8 cellular contexts compared by ENCODE assay signal in the genomic region with DNA sequence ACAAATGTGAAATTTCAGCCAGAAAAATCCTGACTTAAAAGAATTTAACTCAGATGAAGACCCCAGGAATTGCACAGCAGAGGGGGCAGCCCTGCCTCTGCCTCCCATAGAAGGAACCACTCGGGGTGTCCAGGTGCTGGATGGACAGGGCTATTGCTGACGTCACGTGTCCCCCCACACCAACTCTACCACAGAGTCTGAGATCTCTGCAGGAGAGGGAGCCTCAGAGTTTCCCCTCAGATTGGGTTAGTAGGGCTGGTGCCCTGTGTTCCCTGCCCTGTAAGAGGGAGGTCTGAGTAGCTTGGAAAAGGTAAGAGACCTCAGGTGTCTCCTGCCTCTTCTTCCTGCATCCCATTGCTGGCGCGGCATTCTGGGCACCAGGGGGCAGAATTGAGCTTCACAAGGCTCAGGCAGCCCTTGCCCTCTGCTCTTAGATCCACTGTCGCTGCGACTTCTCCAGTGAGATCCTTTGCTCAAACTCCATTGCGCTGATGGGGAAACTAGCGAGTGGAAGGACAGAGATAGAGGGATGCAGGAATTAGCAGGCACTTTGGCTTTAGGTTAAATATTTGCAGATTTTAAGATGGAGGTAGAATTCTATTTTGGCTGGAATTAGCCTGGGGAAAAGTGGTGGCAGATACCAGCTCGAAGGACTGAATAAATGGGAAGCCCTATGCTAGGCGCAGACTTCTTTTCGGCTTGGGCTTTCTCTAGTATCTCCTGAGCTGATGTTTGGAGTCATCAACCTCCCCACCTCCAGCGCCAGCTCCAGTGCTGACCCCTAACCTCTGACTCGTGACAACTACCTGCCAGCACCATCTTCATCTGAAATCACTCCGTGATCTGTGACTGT. TPM values are rescaled to one million over a fixed set of nuclear protein-coding genes. Genes with fewer than 3 reads are reported as not detected.
DNase-seq lines count a peak whose midpoint lies in the region; ATAC-seq and TF ChIP-seq lines count a peak whose summit lies in the region.

No MANE protein-coding gene starts in this region.

- DNase-seq in HFF-Myc (ENCODE audit: extremely low read depth, low read depth) (peak; percentile 12), NCI-H526 treated with DMSO at 0.1 percent for 48 hours (lab: John Stamatoyannopoulos, UW) (peak; percentile 46), ecto neural progenitor cell (ENCODE audit: low spot score) (peak; percentile 90), lower lobe of right lung (peak; percentile 85)
- DNase-seq in activated CD4-positive, alpha-beta memory T cell treated with anti-CD3 and anti-CD28 coated beads, Interleukin-2, amount 10 ng/mL, durations not matched to agents 7 days and 5 days, result peak; percentile 81
- peak; percentile 55 for DNase-seq in stimulated activated CD8-positive, alpha-beta memory T cell treated with anti-CD3 and anti-CD28 coated beads, Interleukin-12 subunit alpha, Interleukin-12 subunit beta, amount 100 ng/mL, for 24 hours (ENCODE audit: extremely low read depth)

- peaks cover 0 to 41% (median 16%) of the 10 kb centered on the region in 11 experiments; a peak in 13 of 22 replicates for H4K20me1 ChIP-seq in BLaER1 treated with 17β-estradiol and CSF1 and Interleukin-3, amounts not matched to agents 10 nM and 100 nM

- CTCF ChIA-PET in activated CD4-positive, alpha-beta memory T cell treated with anti-CD3 and anti-CD28 coated beads, Interleukin-2, amount 10 ng/mL, durations not matched to agents 7 days and 5 days (lab: Charles Lee), result interaction anchor here (0.8 to 5.5 kb wide), 30 partner anchors 8 to 279 kb away, joined by 3 to 89 read pairs (median 4); partner anchors contain the start of gene ATPAF1

- H3K4me3 Mint-ChIP-seq in activated CD4-positive, alpha-beta memory T cell treated with anti-CD3 and anti-CD28 coated beads, Interleukin-2, amount 10 ng/mL, durations not matched to agents 7 days and 5 days, result no peak overlapping the region

- H3K4me1 Mint-ChIP-seq in activated CD4-positive, alpha-beta memory T cell treated with anti-CD3 and anti-CD28 coated beads, Interleukin-2, amount 10 ng/mL, durations not matched to agents 7 days and 5 days, result peaks cover 28% of the 10 kb centered on the region

- no peaks in the 10 kb centered on the region for H3K36me3 Mint-ChIP-seq in activated CD4-positive, alpha-beta memory T cell treated with anti-CD3 and anti-CD28 coated beads, Interleukin-2, amount 10 ng/mL, durations not matched to agents 7 days and 5 days (ENCODE audit: low read depth)

- H3K9ac ChIP-seq in BLaER1 treated with 17β-estradiol and CSF1 and Interleukin-3, amounts not matched to agents 10 nM and 100 nM, result no peak overlapping the region

- H3K9me3 Mint-ChIP-seq in activated CD4-positive, alpha-beta memory T cell treated with anti-CD3 and anti-CD28 coated beads, Interleukin-2, amount 10 ng/mL, durations not matched to agents 7 days and 5 days, result no peaks in the 10 kb centered on the region

- ATAC-seq in lower lobe of right lung (peak; percentile 71 to 73), GM21737 (IDR thresholded peaks at IDR 0.05; ENCODE audit: unreplicated experiment) (no peak)

- no peak overlapping the region for H3K27ac ChIP-seq in BLaER1 treated with 17β-estradiol and CSF1 and Interleukin-3, amounts not matched to agents 10 nM and 100 nM
- H3K27ac ChIP-seq in lower lobe of right lung, result no peak overlapping the region

- H3K4me1 ChIP-seq in BLaER1 treated with 17β-estradiol and CSF1 and Interleukin-3, amounts not matched to agents 10 nM and 100 nM, result peaks cover 7 to 25% (median 16%) of the 10 kb centered on the region in 10 experiments
- H3K4me1 ChIP-seq in lower lobe of right lung, result peaks cover 20% of the 10 kb centered on the region

- TF ChIP-seq CTCF in HFF-Myc (IDR thresholded peaks at IDR 0.05; ENCODE audit: low read depth, low read length, missing control alignments) (peak; percentile 96), lower lobe of right lung (IDR thresholded peaks at IDR 0.05) (peak; percentile 89)

- H3K27ac Mint-ChIP-seq in activated CD4-positive, alpha-beta memory T cell treated with anti-CD3 and anti-CD28 coated beads, Interleukin-2, amount 10 ng/mL, durations not matched to agents 7 days and 5 days, result no peak overlapping the region

- no peak overlapping the region for H3K4me3 ChIP-seq in BLaER1 treated with 17β-estradiol and CSF1 and Interleukin-3, amounts not matched to agents 10 nM and 100 nM
- H3K4me3 ChIP-seq in HFF-Myc (replicated peaks; ENCODE audit: low read depth, low read length) (no peak overlapping the region), lower lobe of right lung (no peak overlapping the region)

- peak overlapping the region in 7 of 11 experiments; percentile 6 to 54 (median 16); a peak in 8 of 22 replicates for H3K4me2 ChIP-seq in BLaER1 treated with 17β-estradiol and CSF1 and Interleukin-3, amounts not matched to agents 10 nM and 100 nM

- H3K27me3 ChIP-seq in BLaER1 treated with 17β-estradiol and CSF1 and Interleukin-3, amounts not matched to agents 10 nM and 100 nM, result peaks cover 37 to 54% (median 47%) of the 10 kb centered on the region in 11 experiments
- H3K27me3 ChIP-seq in lower lobe of right lung (ENCODE audit: low read depth), result peaks cover 47% of the 10 kb centered on the region

- POLR2A ChIA-PET in activated CD4-positive, alpha-beta memory T cell treated with anti-CD3 and anti-CD28 coated beads, Interleukin-2, amount 10 ng/mL, durations not matched to agents 7 days and 5 days (lab: Charles Lee), result interaction anchor here (1.6 to 1.8 kb wide), 2 partner anchors 25 to 82 kb away, joined by 4 read pairs; no protein-coding TSS in a partner anchor

- intact Hi-C loops in lower lobe of right lung (cut with DNase I), result no loop called here

- H3K27me3 Mint-ChIP-seq in activated CD4-positive, alpha-beta memory T cell treated with anti-CD3 and anti-CD28 coated beads, Interleukin-2, amount 10 ng/mL, durations not matched to agents 7 days and 5 days, result peaks cover 64% of the 10 kb centered on the region

- H3K36me3 ChIP-seq in BLaER1 treated with 17β-estradiol and CSF1 and Interleukin-3, amounts not matched to agents 10 nM and 100 nM, result no peaks in the 10 kb centered on the region
- no peaks in the 10 kb centered on the region for H3K36me3 ChIP-seq in lower lobe of right lung

- no peaks in the 10 kb centered on the region for H3K9me3 ChIP-seq in BLaER1 treated with 17β-estradiol and CSF1 and Interleukin-3, amounts not matched to agents 10 nM and 100 nM (replicated peaks in 1 of 11)
- no peaks in the 10 kb centered on the region for H3K9me3 ChIP-seq in lower lobe of right lung

RNA-seq across cellular contexts. Expression of gene DMBX1, which starts 42.8 kb away (rescaled TPM):
- total RNA-seq in activated CD4-positive, alpha-beta memory T cell treated with anti-CD3 and anti-CD28 coated beads, Interleukin-2, amount 10 ng/mL, durations not matched to agents 7 days and 5 days, result under 1 TPM; 0.30 to 0.38 TPM
- not detected for total RNA-seq in lower lobe of right lung

RNA-seq across cellular contexts. Expression of gene FAAH, which starts 52.8 kb away (rescaled TPM):
- 1 to 10 TPM; 4.0 to 4.3 TPM for total RNA-seq in activated CD4-positive, alpha-beta memory T cell treated with anti-CD3 and anti-CD28 coated beads, Interleukin-2, amount 10 ng/mL, durations not matched to agents 7 days and 5 days
- total RNA-seq in lower lobe of right lung, result 32.4 TPM

Comparison
In these comparisons a context has a peak if more than half of its experiments do, and no peak if none do; other contexts are left out.
1. DNase-seq: peak in every context shown above with its lines; median percentile 90 in ecto neural progenitor cell; 85 in lower lobe of right lung; 81 in activated CD4-positive, alpha-beta memory T cell treated with anti-CD3 and anti-CD28 coated beads, Interleukin-2, amount 10 ng/mL, durations not matched to agents 7 days and 5 days; 55 in stimulated activated CD8-positive, alpha-beta memory T cell treated with anti-CD3 and anti-CD28 coated beads, Interleukin-12 subunit alpha, Interleukin-12 subunit beta, amount 100 ng/mL, for 24 hours; 46 in NCI-H526 treated with DMSO at 0.1 percent for 48 hours; 12 in HFF-Myc.